1 cellular context compared by ENCODE assay signal in the genomic region with DNA sequence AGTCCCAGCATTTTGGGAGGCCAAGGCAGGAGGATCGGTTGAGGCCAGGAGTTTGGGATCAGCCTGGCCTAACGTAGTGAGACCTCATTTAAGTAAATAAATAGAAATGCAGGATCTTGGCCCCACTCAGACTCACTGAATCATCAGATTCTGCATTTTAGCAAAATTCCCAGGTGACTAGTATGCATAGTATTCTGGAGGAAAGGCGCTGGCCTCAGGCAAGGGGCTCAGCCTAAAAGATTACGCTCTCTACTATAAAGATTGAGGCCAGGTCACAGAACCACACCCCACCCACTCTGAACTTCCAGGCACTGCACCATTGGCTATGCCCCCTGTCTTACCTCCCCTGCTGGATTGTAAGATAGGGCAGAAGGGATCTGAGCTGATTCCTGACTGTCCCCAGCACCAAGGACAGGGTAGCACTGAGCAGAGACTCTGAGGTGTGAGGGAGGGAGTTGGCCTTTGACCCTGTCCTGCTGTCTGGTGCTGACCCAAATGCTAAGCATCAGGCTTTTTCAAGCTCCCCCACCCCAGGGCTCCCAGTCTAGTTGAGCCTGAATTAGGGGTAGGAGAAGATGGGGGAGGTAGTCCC.
TF ChIP-seq lines count a peak whose summit lies in the region.

No MANE protein-coding gene starts in this region.

TF ChIP-seq in SK-N-SH, 30 proteins besides CTCF, POLR2A, EP300 and RAD21:
- TF ChIP-seq, protein P1, sequence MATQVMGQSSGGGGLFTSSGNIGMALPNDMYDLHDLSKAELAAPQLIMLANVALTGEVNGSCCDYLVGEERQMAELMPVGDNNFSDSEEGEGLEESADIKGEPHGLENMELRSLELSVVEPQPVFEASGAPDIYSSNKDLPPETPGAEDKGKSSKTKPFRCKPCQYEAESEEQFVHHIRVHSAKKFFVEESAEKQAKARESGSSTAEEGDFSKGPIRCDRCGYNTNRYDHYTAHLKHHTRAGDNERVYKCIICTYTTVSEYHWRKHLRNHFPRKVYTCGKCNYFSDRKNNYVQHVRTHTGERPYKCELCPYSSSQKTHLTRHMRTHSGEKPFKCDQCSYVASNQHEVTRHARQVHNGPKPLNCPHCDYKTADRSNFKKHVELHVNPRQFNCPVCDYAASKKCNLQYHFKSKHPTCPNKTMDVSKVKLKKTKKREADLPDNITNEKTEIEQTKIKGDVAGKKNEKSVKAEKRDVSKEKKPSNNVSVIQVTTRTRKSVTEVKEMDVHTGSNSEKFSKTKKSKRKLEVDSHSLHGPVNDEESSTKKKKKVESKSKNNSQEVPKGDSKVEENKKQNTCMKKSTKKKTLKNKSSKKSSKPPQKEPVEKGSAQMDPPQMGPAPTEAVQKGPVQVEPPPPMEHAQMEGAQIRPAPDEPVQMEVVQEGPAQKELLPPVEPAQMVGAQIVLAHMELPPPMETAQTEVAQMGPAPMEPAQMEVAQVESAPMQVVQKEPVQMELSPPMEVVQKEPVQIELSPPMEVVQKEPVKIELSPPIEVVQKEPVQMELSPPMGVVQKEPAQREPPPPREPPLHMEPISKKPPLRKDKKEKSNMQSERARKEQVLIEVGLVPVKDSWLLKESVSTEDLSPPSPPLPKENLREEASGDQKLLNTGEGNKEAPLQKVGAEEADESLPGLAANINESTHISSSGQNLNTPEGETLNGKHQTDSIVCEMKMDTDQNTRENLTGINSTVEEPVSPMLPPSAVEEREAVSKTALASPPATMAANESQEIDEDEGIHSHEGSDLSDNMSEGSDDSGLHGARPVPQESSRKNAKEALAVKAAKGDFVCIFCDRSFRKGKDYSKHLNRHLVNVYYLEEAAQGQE (IDR thresholded peaks at IDR 0.05; ENCODE audit: low read depth, low read length), result peak; percentile 61; the same call in 1 of the 2 replicates
- TF ChIP-seq CHD2 (IDR thresholded peaks at IDR 0.05; ENCODE audit: low read length, partially characterized antibody) (no peak), ELF1 (IDR thresholded peaks at IDR 0.05) (no peak)
